ENCODE assay signal across 15 cellular contexts in genomic region chr19:5074418-5074817, GRCh38.
DNase-seq lines count a peak whose midpoint lies in the region; ATAC-seq and TF ChIP-seq lines count a peak whose summit lies in the region.
"Had no signal": no experiment of that assay in that cellular context is flagged by ENCODE, and none has a peak within 500 bp of the region (broad histone marks: within the 10 kb centered on the region; RNA-seq: fewer than 3 reads in every experiment).

No MANE protein-coding gene starts in this region.

- no peak for TF ChIP-seq POLR2A in NB4 (IDR thresholded peaks at IDR 0.05; ENCODE audit: extremely low read depth, insufficient read length)

- H3K27me3 Mint-ChIP-seq in activated T-cell treated with anti-CD3 and anti-CD28 coated beads, Interleukin-2, amount 50 U/mL, for 24 hours: no peaks in the 10 kb centered on the region
- no peaks in the 10 kb centered on the region for H3K27me3 Mint-ChIP-seq in activated T-cell treated with anti-CD3 and anti-CD28 coated beads, Interleukin-2, amount 50 U/mL, for 4 hours (ENCODE audit: low read depth)
- H3K27me3 Mint-ChIP-seq in brain: no peaks in the 10 kb centered on the region

- H3K4me1 Mint-ChIP-seq in activated T-cell treated with anti-CD3 and anti-CD28 coated beads, Interleukin-2, amount 50 U/mL, for 24 hours (ENCODE audit: low read depth): peaks cover 13% of the 10 kb centered on the region
- peaks cover 12% of the 10 kb centered on the region for H3K4me1 Mint-ChIP-seq in activated T-cell treated with anti-CD3 and anti-CD28 coated beads, Interleukin-2, amount 50 U/mL, for 4 hours (ENCODE audit: low read depth)
- peaks cover 32% of the 10 kb centered on the region for H3K4me1 Mint-ChIP-seq in brain
- H3K4me1 Mint-ChIP-seq in stimulated activated effector memory CD8-positive, alpha-beta T cell treated with anti-CD3 and anti-CD28 coated beads, Interleukin-12 subunit alpha, Interleukin-12 subunit beta, amount 100 ng/mL, for 72 hours: peaks cover 43% of the 10 kb centered on the region

- no peaks in the 10 kb centered on the region for H3K9me3 Mint-ChIP-seq in activated T-cell treated with anti-CD3 and anti-CD28 coated beads, Interleukin-2, amount 50 U/mL, for 24 hours
- no peaks in the 10 kb centered on the region for H3K9me3 Mint-ChIP-seq in activated T-cell treated with anti-CD3 and anti-CD28 coated beads, Interleukin-2, amount 50 U/mL, for 4 hours
- no peaks in the 10 kb centered on the region for H3K9me3 Mint-ChIP-seq in brain
- H3K9me3 Mint-ChIP-seq in stimulated activated effector memory CD8-positive, alpha-beta T cell treated with anti-CD3 and anti-CD28 coated beads, Interleukin-12 subunit alpha, Interleukin-12 subunit beta, amount 100 ng/mL, for 72 hours: no peaks in the 10 kb centered on the region

- H3K4me3 ChIP-seq in NB4 (ENCODE audit: low read depth, low read length): no peak overlapping the region
- H3K4me3 ChIP-seq: SJSA1 had no signal

- TF ChIP-seq CTCF in NB4 (IDR thresholded peaks at IDR 0.05; ENCODE audit: low read depth, low read length) (no peak), brain (conservative IDR thresholded peaks at IDR 0.05) (no peak)

- H3K4me3 Mint-ChIP-seq in activated T-cell treated with anti-CD3 and anti-CD28 coated beads, Interleukin-2, amount 50 U/mL, for 24 hours: no peak overlapping the region
- H3K4me3 Mint-ChIP-seq in activated T-cell treated with anti-CD3 and anti-CD28 coated beads, Interleukin-2, amount 50 U/mL, for 4 hours: no peak overlapping the region
- no peak overlapping the region for H3K4me3 Mint-ChIP-seq in brain
- peak overlapping the region; percentile 10 for H3K4me3 Mint-ChIP-seq in stimulated activated effector memory CD8-positive, alpha-beta T cell treated with anti-CD3 and anti-CD28 coated beads, Interleukin-12 subunit alpha, Interleukin-12 subunit beta, amount 100 ng/mL, for 72 hours

- no peak for ATAC-seq in activated T-cell treated with anti-CD3 and anti-CD28 coated beads, Interleukin-2, amount 50 U/mL, for 4 hours
- ATAC-seq in stimulated activated effector memory CD8-positive, alpha-beta T cell treated with anti-CD3 and anti-CD28 coated beads, Interleukin-12 subunit alpha, Interleukin-12 subunit beta, amount 100 ng/mL, for 72 hours: no peak
- ATAC-seq in HG03139 (IDR thresholded peaks at IDR 0.05; ENCODE audit: unreplicated experiment): no peak
- ATAC-seq: esophagus mucosa, HepG2 had no signal

- peaks cover 26% of the 10 kb centered on the region for H3K36me3 Mint-ChIP-seq in activated T-cell treated with anti-CD3 and anti-CD28 coated beads, Interleukin-2, amount 50 U/mL, for 24 hours (ENCODE audit: low read depth)
- H3K36me3 Mint-ChIP-seq in activated T-cell treated with anti-CD3 and anti-CD28 coated beads, Interleukin-2, amount 50 U/mL, for 4 hours (ENCODE audit: insufficient read depth): peaks cover 17% of the 10 kb centered on the region
- peaks cover 16% of the 10 kb centered on the region for H3K36me3 Mint-ChIP-seq in brain
- peaks cover 24% of the 10 kb centered on the region for H3K36me3 Mint-ChIP-seq in stimulated activated effector memory CD8-positive, alpha-beta T cell treated with anti-CD3 and anti-CD28 coated beads, Interleukin-12 subunit alpha, Interleukin-12 subunit beta, amount 100 ng/mL, for 72 hours

- no peak for DNase-seq in activated T-cell treated with anti-CD3 and anti-CD28 coated beads, Interleukin-2, amount 50 U/mL, for 24 hours
- DNase-seq in activated T-cell treated with anti-CD3 and anti-CD28 coated beads, Interleukin-2, amount 50 U/mL, for 4 hours: no peak
- DNase-seq in NB4 (ENCODE audit: low read depth) (peak; percentile 72), HuH-7.5 (ENCODE audit: low spot score) (no peak), SHP77 (lab: John Stamatoyannopoulos, UW) (no peak)
- DNase-seq in stimulated activated effector memory CD8-positive, alpha-beta T cell treated with anti-CD3 and anti-CD28 coated beads, Interleukin-12 subunit alpha, Interleukin-12 subunit beta, amount 100 ng/mL, for 72 hours (ENCODE audit: low spot score in 2 of 2): no peak
- DNase-seq: activated CD4-positive, alpha-beta T cell treated with anti-CD3 and anti-CD28 coated beads, Interleukin-2, amount 50 U/mL, for 1 hour; activated T-cell treated with anti-CD3 and anti-CD28 coated beads, Interleukin-2, amount 50 U/mL, for 1 hour; NCI-H510A; OCI-M1 had no signal

- H3K27ac Mint-ChIP-seq in activated T-cell treated with anti-CD3 and anti-CD28 coated beads, Interleukin-2, amount 50 U/mL, for 24 hours: peak overlapping the region; percentile 47
- H3K27ac Mint-ChIP-seq in brain: peak overlapping the region in 3 of 5 experiments; percentile 58 to 79 (median 74)
- peak overlapping the region; percentile 50 for H3K27ac Mint-ChIP-seq in stimulated activated effector memory CD8-positive, alpha-beta T cell treated with anti-CD3 and anti-CD28 coated beads, Interleukin-12 subunit alpha, Interleukin-12 subunit beta, amount 100 ng/mL, for 72 hours
